Comparison of ENCODE assay signal across 1 cellular context in the genomic region with DNA sequence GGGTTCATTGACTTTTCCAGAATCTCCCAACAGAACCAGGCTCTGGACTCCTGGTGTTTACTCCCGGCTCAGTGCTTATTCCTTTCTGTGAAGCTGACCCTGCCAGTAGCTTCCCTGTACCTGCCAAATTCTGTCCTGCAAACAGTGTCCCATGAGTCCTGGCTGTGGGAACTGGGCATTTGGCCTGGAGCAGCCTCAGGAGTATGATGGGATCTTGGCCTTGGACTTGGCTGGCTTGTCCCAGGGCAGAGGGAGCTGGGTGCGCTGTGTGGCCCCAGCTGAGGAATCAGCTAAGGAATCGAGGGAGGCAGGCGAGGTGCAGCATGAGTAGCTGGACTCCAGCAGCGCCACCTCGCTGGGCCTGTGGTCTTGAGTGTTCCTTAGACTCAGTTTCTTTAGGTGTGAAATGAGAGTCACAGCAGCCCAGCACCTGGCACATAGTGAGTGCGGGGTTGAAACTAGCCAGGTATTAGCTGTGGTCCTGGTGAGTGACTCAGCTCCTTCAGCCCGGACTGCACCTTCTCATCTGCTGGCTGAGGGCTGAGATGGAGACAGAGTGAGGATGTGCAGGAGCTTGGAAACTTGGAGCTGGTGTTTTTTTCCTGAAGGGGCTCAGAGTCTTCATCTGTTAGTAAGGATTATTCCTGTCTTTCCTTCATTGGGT.
TF ChIP-seq lines count a peak whose summit lies in the region.

No MANE protein-coding gene starts in this region.

TF ChIP-seq in GM12878, 131 proteins besides CTCF, POLR2A, EP300 and RAD21:
- TF ChIP-seq SRF (IDR thresholded peaks at IDR 0.05; ENCODE audit: low read depth in 2 of 2, low read length in 2 of 2) (no peak), KDM1A (IDR thresholded peaks at IDR 0.05; ENCODE audit: borderline replicate concordance) (no peak), IKZF1 (conservative IDR thresholded peaks at IDR 0.05) (0 out of 2 replicates have a peak, but pooled peaks have one; percentile 12)
